13 cellular contexts compared by ENCODE assay signal in genomic region chr6:139473731-139474130, GRCh38.
A peak's percentile ranks its signal among the peaks of the same experiment; 100 is the strongest.
DNase-seq lines count a peak whose midpoint lies in the region; ATAC-seq and TF ChIP-seq lines count a peak whose summit lies in the region.
"Had no signal": no experiment of that assay in that cellular context is flagged by ENCODE, and none has a peak within 500 bp of the region (broad histone marks: within the 10 kb centered on the region; RNA-seq: fewer than 3 reads in every experiment).

No MANE protein-coding gene starts in this region.

- BruUV-seq in IMR-90 (replicated peaks; lab: Mats Ljungman, UMichigan) = no TSS peak

- peak overlapping the region; percentile 74 for H2AFZ ChIP-seq in IMR-90 (replicated peaks; ENCODE audit: low read length, poor library complexity)
- peak overlapping the region; percentile 91 for H2AFZ ChIP-seq in smooth muscle cell (ENCODE audit: low read depth)

- intact Hi-C loops in IMR-90 (cut with micrococcal nuclease) = loop anchor here (5.0 kb wide), 1 partner anchor 96 kb away; no protein-coding TSS in a partner anchor

- H3K79me2 ChIP-seq in mesendoderm (ENCODE audit: control insufficient read depth, insufficient read depth, low read length) (no peaks in the 10 kb centered on the region), smooth muscle cell (ENCODE audit: low read depth) (no peaks in the 10 kb centered on the region)

- no peak for DNase-seq in IMR-90
- peak; percentile 11 to 16 for DNase-seq in cardiac fibroblast (ENCODE audit: low read depth in 2 of 2)
- DNase-seq in mesendoderm = no peak
- no peak for DNase-seq in smooth muscle cell (lab: John Stamatoyannopoulos, UW; ENCODE audit: unreplicated experiment)
- no peak for DNase-seq in activated CD4-positive, alpha-beta T cell treated with anti-CD3 and anti-CD28 coated beads for 4 hours
- no peak for DNase-seq in activated CD8-positive, alpha-beta memory T cell treated with anti-CD3 and anti-CD28 coated beads, Interleukin-2, amount 50 U/mL, for 48 hours
- DNase-seq in DMS153 treated with DMSO at 0.1 percent for 48 hours (lab: John Stamatoyannopoulos, UW; ENCODE audit: unreplicated experiment) = no peak
- DNase-seq: activated gamma-delta T cell; COR-L47; effector CD8-positive, alpha-beta T cell; NCI-H226; Right ventricle myocardium superior had no signal

- no peaks in the 10 kb centered on the region for H4K20me1 ChIP-seq in IMR-90 (ENCODE audit: insufficient read depth, low read length)
- no peaks in the 10 kb centered on the region for H4K20me1 ChIP-seq in smooth muscle cell (ENCODE audit: low read depth)

- CTCF ChIA-PET in IMR-90 (lab: Yijun Ruan, JAX) = interaction anchor here (0.7 kb wide), 1 partner anchor 70 kb away, joined by 3 read pairs; no protein-coding TSS in a partner anchor

- peaks cover 6% of the 10 kb centered on the region; the same call in 1 of the 2 replicates for H3K9me1 ChIP-seq in IMR-90 (ENCODE audit: insufficient read depth, low read length)

- H2BK5ac ChIP-seq in IMR-90 (ENCODE audit: low read depth, low read length, poor library complexity, severe bottlenecking) (no peak overlapping the region), mesendoderm (ENCODE audit: low read length) (no peak overlapping the region)

- H3K9ac ChIP-seq in IMR-90 (ENCODE audit: low read depth, low read length) (no peak overlapping the region), mesendoderm (ENCODE audit: low read length) (no peak overlapping the region), smooth muscle cell (ENCODE audit: low read depth) (peak overlapping the region; percentile 41)

- no peak overlapping the region for H2BK15ac ChIP-seq in IMR-90 (ENCODE audit: low read depth, low read length)
- H2BK15ac ChIP-seq in mesendoderm (replicated peaks; ENCODE audit: low read depth) = no peak overlapping the region

- ATAC-seq in IMR-90 (ENCODE audit: low read depth) (peak; percentile 50), GM18909 (IDR thresholded peaks at IDR 0.05; ENCODE audit: poor library complexity, unreplicated experiment) (no peak)

- TF ChIP-seq CTCF in IMR-90 (conservative IDR thresholded peaks at IDR 0.05; ENCODE audit: low read depth, low read length) (no peak), cardiac fibroblast (IDR thresholded peaks at IDR 0.05; ENCODE audit: low read depth, low read length) (no peak), smooth muscle cell (IDR thresholded peaks at IDR 0.05; ENCODE audit: borderline replicate concordance, insufficient read depth, poor library complexity, severe bottlenecking) (no peak)

- H3K27ac ChIP-seq in IMR-90 (ENCODE audit: insufficient read depth, low read length) = peak overlapping the region; percentile 13; the same call in 1 of the 2 replicates
- H3K27ac ChIP-seq in mesendoderm (ENCODE audit: low read depth, low read length) = no peak overlapping the region
- peak overlapping the region; percentile 46 for H3K27ac ChIP-seq in smooth muscle cell (ENCODE audit: low read depth)

- no CpG with 5 or more reads among the region's 2 CpGs for WGBS in IMR-90 (ENCODE audit: extremely low coverage in 2 of 2, insufficient read length in 1 of 2), 2 experiments
- no CpG with 5 or more reads among the region's 2 CpGs for WGBS in mesendoderm (ENCODE audit: extremely low coverage, insufficient coverage, low lambda C conversion rate)
- 30% methylated on average over 2 of the region's 2 CpGs for WGBS in smooth muscle cell (ENCODE audit: low lambda C conversion rate)

- peaks cover 16% of the 10 kb centered on the region for H3K4me1 ChIP-seq in IMR-90 (ENCODE audit: control insufficient read depth, insufficient read depth, low read length)
- peaks cover 21% of the 10 kb centered on the region for H3K4me1 ChIP-seq in mesendoderm (ENCODE audit: control insufficient read depth, low read depth, low read length)
- H3K4me1 ChIP-seq in smooth muscle cell (ENCODE audit: low read depth) = peaks cover 34% of the 10 kb centered on the region

- H3K36me3 ChIP-seq in IMR-90 (ENCODE audit: control insufficient read depth, insufficient read depth, low read length) (no peaks in the 10 kb centered on the region), mesendoderm (ENCODE audit: control insufficient read depth, insufficient read depth, low read length) (no peaks in the 10 kb centered on the region), smooth muscle cell (ENCODE audit: low read depth) (no peaks in the 10 kb centered on the region)

- peak overlapping the region; percentile 50; the same call in 1 of the 2 replicates for H3K14ac ChIP-seq in IMR-90 (replicated peaks; ENCODE audit: low read depth, low read length)

- peak overlapping the region; percentile 66 for H2BK120ac ChIP-seq in IMR-90 (ENCODE audit: low read depth, low read length)
- no peak overlapping the region for H2BK120ac ChIP-seq in mesendoderm (ENCODE audit: low read depth, low read length)

- H2AK5ac ChIP-seq in IMR-90 (ENCODE audit: low read depth, low read length) = no peak overlapping the region
- H2AK5ac ChIP-seq in mesendoderm (ENCODE audit: low read length) = no peak overlapping the region

- H3K4me3 ChIP-seq in IMR-90 (ENCODE audit: insufficient read depth, low read depth, low read length) (no peak overlapping the region), cardiac fibroblast (replicated peaks in 1 of 2; ENCODE audit: low read depth in 2 of 2, low read length in 2 of 2) (no peak overlapping the region), mesendoderm (ENCODE audit: low read length) (no peak overlapping the region), smooth muscle cell (peak overlapping the region; percentile 25)

- peak overlapping the region; percentile 61 for H2AK9ac ChIP-seq in IMR-90 (replicated peaks; ENCODE audit: low read depth, low read length, poor library complexity)

- in situ Hi-C loops in IMR-90 (cut with MboI; ENCODE audit: low sequenced_read_pairs) = no loop called here

- H3K9me3 ChIP-seq in IMR-90 (ENCODE audit: control insufficient read depth, insufficient read depth, low read length) = no peaks in the 10 kb centered on the region
- H3K9me3 ChIP-seq in smooth muscle cell (replicated peaks; ENCODE audit: low read depth) = no peaks in the 10 kb centered on the region

- H3K79me1 ChIP-seq in IMR-90 (ENCODE audit: low read depth in 1 of 2, low read length in 2 of 2) = no peaks in the 10 kb centered on the region
- no peaks in the 10 kb centered on the region for H3K79me1 ChIP-seq in mesendoderm (ENCODE audit: low read length)

- H4K5ac ChIP-seq in IMR-90 (ENCODE audit: low read depth, low read length) (peak overlapping the region; percentile 22; the same call in 1 of the 2 replicates), mesendoderm (ENCODE audit: low read length) (no peak overlapping the region)

- no peaks in the 10 kb centered on the region for H3K27me3 ChIP-seq in IMR-90 (ENCODE audit: control insufficient read depth, insufficient read depth, low read length)
- H3K27me3 ChIP-seq in mesendoderm (ENCODE audit: insufficient read depth, low read length, poor library complexity) = no peaks in the 10 kb centered on the region
- H3K27me3 ChIP-seq in smooth muscle cell (ENCODE audit: low read depth) = no peaks in the 10 kb centered on the region

- dilution Hi-C loops in IMR-90 (cut with HindIII; ENCODE audit: low sequenced_read_pairs, unreplicated experiment) = no loop called here

- peaks cover 7% of the 10 kb centered on the region for H3F3A ChIP-seq in smooth muscle cell (ENCODE audit: low read depth)

- peak overlapping the region; percentile 11; the same call in 1 of the 2 replicates for H3K18ac ChIP-seq in IMR-90 (ENCODE audit: low read depth, low read length)
- peak overlapping the region; percentile 11 for H3K18ac ChIP-seq in mesendoderm (ENCODE audit: low read length)

- no peak overlapping the region for H3K56ac ChIP-seq in IMR-90 (ENCODE audit: extremely low read depth, insufficient read depth, low read length)
- peak overlapping the region; percentile 80 for H3K56ac ChIP-seq in mesendoderm (ENCODE audit: low read length)

- peak overlapping the region; percentile 49 for H3K4ac ChIP-seq in IMR-90 (ENCODE audit: low read depth, low read length)
- peak overlapping the region; percentile 20 for H3K4ac ChIP-seq in mesendoderm (ENCODE audit: low read depth, low read length)

- no peak for TF ChIP-seq RAD21 in IMR-90 (IDR thresholded peaks at IDR 0.05; ENCODE audit: low read length)

- H3K4me2 ChIP-seq in IMR-90 (ENCODE audit: low read depth, low read length) (peak overlapping the region; percentile 72; the same call in 1 of the 2 replicates), mesendoderm (ENCODE audit: low read length) (no peak overlapping the region), smooth muscle cell (peak overlapping the region; percentile 82)

- H3K23ac ChIP-seq in IMR-90 (ENCODE audit: low read depth, low read length) (no peak overlapping the region), mesendoderm (ENCODE audit: low read length) (no peak overlapping the region)

- no peak overlapping the region for H4K8ac ChIP-seq in IMR-90 (ENCODE audit: low read depth in 2 of 2, low read length in 2 of 2)
- H4K8ac ChIP-seq in mesendoderm (ENCODE audit: low read depth, low read length) = no peak overlapping the region

- POLR2A ChIA-PET in IMR-90 (lab: Charles Lee; ENCODE audit: unreplicated experiment) = no interaction called here

- H2BK20ac ChIP-seq in IMR-90 (ENCODE audit: low read depth, low read length) = 0 out of 2 replicates have a peak overlapping the region, but pooled peaks have one; percentile 20

- TF ChIP-seq POLR2A in IMR-90 (IDR thresholded peaks at IDR 0.05; ENCODE audit: low read depth, low read length) = no peak

- H4K91ac ChIP-seq in IMR-90 (ENCODE audit: insufficient read depth, low read depth, low read length) = no peak overlapping the region

TF ChIP-seq in IMR-90, 13 proteins besides CTCF, POLR2A, EP300 and RAD21:
- TF ChIP-seq CHD1 (IDR thresholded peaks at IDR 0.05; ENCODE audit: low read depth, low read length) (no peak), MAFK (IDR thresholded peaks at IDR 0.05; ENCODE audit: low read depth, low read length) (peak; percentile 58)

Comparison
In these comparisons a context has a peak if more than half of its experiments do, and no peak if none do; other contexts are left out.
1. DNase-seq: peak in cardiac fibroblast (2 of 2); none in IMR-90 (single experiment), mesendoderm (single experiment), smooth muscle cell (single experiment), activated CD4-positive, alpha-beta T cell treated with anti-CD3 and anti-CD28 coated beads for 4 hours (0 of 2), activated CD8-positive, alpha-beta memory T cell treated with anti-CD3 and anti-CD28 coated beads, Interleukin-2, amount 50 U/mL, for 48 hours (single experiment) and DMS153 treated with DMSO at 0.1 percent for 48 hours (single experiment).